In the genomic region with DNA sequence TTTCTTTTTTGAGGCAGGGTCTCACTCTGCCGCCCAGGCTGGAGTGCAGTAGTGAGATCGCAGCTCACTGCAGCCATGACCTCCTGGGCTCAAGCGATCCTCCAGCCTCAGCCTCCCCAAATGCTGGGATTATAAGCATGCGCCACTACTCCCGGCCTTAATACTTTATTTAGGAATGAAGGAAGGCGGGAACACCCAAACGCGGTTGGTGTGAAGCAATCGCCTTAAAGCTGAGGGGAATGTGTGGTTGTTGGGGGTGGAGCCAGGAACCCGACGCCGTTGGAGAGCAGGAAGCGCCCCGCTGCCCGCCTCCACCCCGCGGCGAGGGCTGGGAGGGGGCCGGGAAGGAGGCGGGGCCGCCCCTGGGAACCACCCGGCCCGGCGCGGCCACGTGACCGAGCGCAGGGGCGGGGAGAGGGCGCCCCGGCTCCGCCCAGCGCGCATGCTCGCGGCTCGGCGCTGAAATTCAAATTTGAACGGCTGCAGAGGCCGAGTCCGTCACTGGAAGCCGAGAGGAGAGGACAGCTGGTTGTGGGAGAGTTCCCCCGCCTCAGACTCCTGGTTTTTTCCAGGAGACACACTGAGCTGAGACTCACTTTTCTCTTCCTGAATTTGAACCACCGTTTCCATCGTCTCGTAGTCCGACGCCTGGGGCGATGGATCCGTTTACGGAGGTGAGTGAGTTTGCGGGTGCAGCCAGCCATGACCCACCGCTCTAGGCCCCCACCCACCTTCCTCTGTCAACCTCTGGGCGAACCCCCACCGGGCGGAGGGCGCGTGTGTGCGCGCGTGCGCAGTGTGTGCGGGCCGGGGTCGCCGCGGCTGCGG, we compare ENCODE assay signal across 8 cellular contexts. TPM values are rescaled to one million over a fixed set of nuclear protein-coding genes. Genes with fewer than 3 reads are reported as not detected.
DNase-seq lines count a peak whose midpoint lies in the region; ATAC-seq and TF ChIP-seq lines count a peak whose summit lies in the region.

TSS of gene ANLN (plus strand) at position 492 of the 828 bp plus-strand sequence. CDS start at position 657, 165 bp downstream.

- H3K27ac Mint-ChIP-seq in activated naive CD4-positive, alpha-beta T cell treated with anti-CD3 and anti-CD28 coated beads, Interleukin-2, amount 50 U/mL, for 72 hours: peak within 1 kb of the TSS; percentile 91 to 92

- peaks cover 10 to 33% of the 10 kb centered on the region in 2 donors for H3K36me3 Mint-ChIP-seq in activated naive CD4-positive, alpha-beta T cell treated with anti-CD3 and anti-CD28 coated beads, Interleukin-2, amount 50 U/mL, for 72 hours

- DNase-seq in HFF-Myc (ENCODE audit: extremely low read depth, low read depth) (peak; percentile 83), NAMALWA (ENCODE audit: low spot score) (peak; percentile 95), SKM-1 (lab: John Stamatoyannopoulos, UW; ENCODE audit: unreplicated experiment) (peak; percentile 85), glomerular visceral epithelial cell (ENCODE audit: extremely low spot score) (peak; percentile 96), omental fat pad (ENCODE audit: low spot score) (peak; percentile 60)
- peak; percentile 86 to 94 for DNase-seq in activated naive CD4-positive, alpha-beta T cell treated with anti-CD3 and anti-CD28 coated beads, Interleukin-2, amount 50 U/mL, for 72 hours (ENCODE audit: low spot score in 2 of 2)

- H3K9me3 Mint-ChIP-seq in activated naive CD4-positive, alpha-beta T cell treated with anti-CD3 and anti-CD28 coated beads, Interleukin-2, amount 50 U/mL, for 72 hours: no peaks in the 10 kb centered on the region

- TF ChIP-seq CTCF in HFF-Myc (IDR thresholded peaks at IDR 0.05; ENCODE audit: low read depth, low read length, missing control alignments) (no peak), omental fat pad (IDR thresholded peaks at IDR 0.05) (no peak)

- H3K4me3 ChIP-seq in GM08714 (ENCODE audit: low read length): peak within 1 kb of the TSS; percentile 91
- H3K4me3 ChIP-seq in HFF-Myc (replicated peaks; ENCODE audit: low read depth, low read length): peak within 1 kb of the TSS; percentile 98

- ATAC-seq in activated naive CD4-positive, alpha-beta T cell treated with anti-CD3 and anti-CD28 coated beads, Interleukin-2, amount 50 U/mL, for 72 hours: peak; percentile 80 to 81
- peak; percentile 98 for ATAC-seq in omental fat pad (ENCODE audit: low FRiP score)

- H3K27ac ChIP-seq in temporal lobe (ENCODE audit: low read depth, low read length): peak within 1 kb of the TSS; percentile 93

RNA-seq across cellular contexts. Expression of gene ANLN, which starts in this region (rescaled TPM):
- total RNA-seq in activated naive CD4-positive, alpha-beta T cell treated with anti-CD3 and anti-CD28 coated beads, Interleukin-2, amount 50 U/mL, for 72 hours: 100 to 1,000 TPM in 1 of 2 donors, 10 to 100 TPM in 1; 63.4 to 117 TPM
- total RNA-seq in omental fat pad (10 to 100 TPM in 2 of 4 donors, 1 to 10 TPM in 2; 2.7 to 10.2 (median 6.4) TPM), temporal lobe (12.8 TPM)

Comparison
In these comparisons a context has a peak if more than half of its experiments do, and no peak if none do; other contexts are left out.
1. Peak in every context shown above with its lines: DNase-seq, ATAC-seq, H3K4me3 ChIP-seq and H3K27ac ChIP-seq.